In the genomic region with DNA sequence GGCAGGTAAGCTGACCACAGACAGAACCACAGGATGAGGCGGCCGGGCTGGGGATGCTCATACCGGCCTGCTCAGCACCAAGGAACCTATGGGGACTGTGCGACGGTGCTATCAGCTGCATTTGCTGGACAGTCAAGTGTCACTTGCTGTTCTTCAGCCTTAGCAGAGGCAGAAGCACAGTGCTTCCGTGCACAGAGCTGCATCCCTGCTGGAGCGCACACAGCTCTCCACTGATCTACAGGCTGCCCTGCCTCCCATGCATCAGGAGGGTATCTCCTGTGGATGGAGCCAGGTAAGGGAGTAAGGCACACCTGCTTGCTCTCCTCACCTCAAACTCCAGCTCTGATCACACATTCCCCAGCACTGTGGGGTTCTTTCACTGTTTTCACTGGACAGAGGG, we compare ENCODE assay signal across 1 cellular context.
TF ChIP-seq lines count a peak whose summit lies in the region.

No MANE protein-coding gene starts in this region.

TF ChIP-seq in H1, 55 proteins besides CTCF, POLR2A, EP300 and RAD21:
- no peak for TF ChIP-seq JUND (IDR thresholded peaks at IDR 0.05; ENCODE audit: low read length)
- TF ChIP-seq POU5F1 (IDR thresholded peaks at IDR 0.05; ENCODE audit: low read depth, low read length), result no peak
